In genomic region chr18:54130631-54131030, GRCh38 we compare ENCODE assay signal across 30 cellular contexts.
A peak's percentile ranks its signal among the peaks of the same experiment; 100 is the strongest.
DNase-seq lines count a peak whose midpoint lies in the region; ATAC-seq and TF ChIP-seq lines count a peak whose summit lies in the region.
"Had no signal": no experiment of that assay in that cellular context is flagged by ENCODE, and none has a peak within 500 bp of the region (broad histone marks: within the 10 kb centered on the region; RNA-seq: fewer than 3 reads in every experiment).

No MANE protein-coding gene starts in this region.

- H3K4me1 Mint-ChIP-seq in activated naive CD8-positive, alpha-beta T cell treated with anti-CD3 and anti-CD28 coated beads, Interleukin-2, amount 50 U/mL, for 24 hours: peaks cover 7% of the 10 kb centered on the region
- H3K4me1 Mint-ChIP-seq in activated naive CD8-positive, alpha-beta T cell treated with anti-CD3 and anti-CD28 coated beads for 36 hours: peaks cover 6% of the 10 kb centered on the region
- peaks cover 29% of the 10 kb centered on the region for H3K4me1 Mint-ChIP-seq in chondrocyte (ENCODE audit: low read depth)

- no peak for DNase-seq in activated naive CD8-positive, alpha-beta T cell treated with anti-CD3 and anti-CD28 coated beads, Interleukin-2, amount 50 U/mL, for 24 hours
- DNase-seq in activated naive CD8-positive, alpha-beta T cell treated with anti-CD3 and anti-CD28 coated beads for 36 hours: no peak
- DNase-seq in NCI-H146 (lab: John Stamatoyannopoulos, UW) (peak; percentile 32), chondrocyte (ENCODE audit: low spot score) (no peak), trophoblast cell (peak in 1 of 2 donors; percentile 42), SIG-M5 treated with dmso at 0.1 percent for 504 hours (lab: John Stamatoyannopoulos, UW; ENCODE audit: unreplicated experiment) (no peak), gastrocnemius medialis (no peak)
- DNase-seq: activated B cell treated with CpG ODN at 0.5 μM for 24 hours; activated gamma-delta T cell treated with Interleukin-2 at 50 U/mL for 16 hours; activated T-cell treated with anti-CD3 and anti-CD28 coated beads, Interleukin-2, amount 50 U/mL, for 24 hours; body of pancreas; CD4-positive, CD25-positive, alpha-beta regulatory T cell; DND-41; GOT3; hippocampal formation; MV-4-11; NCI-H1436; NCI-H2107; NCI-H748 treated with DMSO at 0.1 percent for 48 hours; nephron progenitor cell; pancreas; retina; stimulated activated CD4-positive, alpha-beta T cell treated with anti-CD3 and anti-CD28 coated beads, Interleukin-1b, Interleukin-23, amount 100 ng/mL, for 48 hours; testis; uterus had no signal

- H3K14ac ChIP-seq in trophoblast cell (ENCODE audit: low read length): no peak overlapping the region

- no peak overlapping the region for H4K8ac ChIP-seq in trophoblast cell (ENCODE audit: low read depth, low read length)

- no peak for TF ChIP-seq CTCF in chondrocyte (IDR thresholded peaks at IDR 0.05)
- no peak for TF ChIP-seq CTCF in gastrocnemius medialis (IDR thresholded peaks at IDR 0.05 in 4 of 5, conservative IDR thresholded peaks at IDR 0.05 in 1 of 5)

- H3K4me3 ChIP-seq in trophoblast cell (ENCODE audit: low read depth, low read length) (no peak overlapping the region), gastrocnemius medialis (no peak overlapping the region)
- H3K4me3 ChIP-seq: body of pancreas, lung, pancreas, SJSA1, testis, uterus had no signal

- no peaks in the 10 kb centered on the region for H3K36me3 Mint-ChIP-seq in activated naive CD8-positive, alpha-beta T cell treated with anti-CD3 and anti-CD28 coated beads, Interleukin-2, amount 50 U/mL, for 24 hours (ENCODE audit: low read depth)
- no peaks in the 10 kb centered on the region for H3K36me3 Mint-ChIP-seq in activated naive CD8-positive, alpha-beta T cell treated with anti-CD3 and anti-CD28 coated beads for 36 hours
- no peaks in the 10 kb centered on the region for H3K36me3 Mint-ChIP-seq in chondrocyte (ENCODE audit: low read depth)
- H3K36me3 Mint-ChIP-seq: CD4-positive, CD25-positive, alpha-beta regulatory T cell had no signal

- no peak overlapping the region for H2AFZ ChIP-seq in trophoblast cell (ENCODE audit: insufficient read depth, low read length, poor library complexity)

- H3K9me3 Mint-ChIP-seq in activated naive CD8-positive, alpha-beta T cell treated with anti-CD3 and anti-CD28 coated beads, Interleukin-2, amount 50 U/mL, for 24 hours: no peaks in the 10 kb centered on the region
- H3K9me3 Mint-ChIP-seq in activated naive CD8-positive, alpha-beta T cell treated with anti-CD3 and anti-CD28 coated beads for 36 hours: no peaks in the 10 kb centered on the region
- H3K9me3 Mint-ChIP-seq in chondrocyte (ENCODE audit: low read depth): no peaks in the 10 kb centered on the region
- H3K9me3 Mint-ChIP-seq: activated B cell treated with CpG ODN at 0.5 μM for 24 hours; activated T-cell treated with anti-CD3 and anti-CD28 coated beads, Interleukin-2, amount 50 U/mL, for 24 hours; CD4-positive, CD25-positive, alpha-beta regulatory T cell; nephron progenitor cell; stimulated activated naive CD8-positive, alpha-beta T cell treated with anti-CD3 and anti-CD28 coated beads, Interleukin-15, Interleukin-2, amounts not matched to agents 100 ng/mL and 50 ng/mL, for 24 hours had no signal

- intact Hi-C loops in gastrocnemius medialis (cut with DNase I; ENCODE audit: low total_unique reads): no loop called here

- no peak overlapping the region for H3K4me3 Mint-ChIP-seq in activated naive CD8-positive, alpha-beta T cell treated with anti-CD3 and anti-CD28 coated beads, Interleukin-2, amount 50 U/mL, for 24 hours
- no peak overlapping the region for H3K4me3 Mint-ChIP-seq in activated naive CD8-positive, alpha-beta T cell treated with anti-CD3 and anti-CD28 coated beads for 36 hours
- no peak overlapping the region for H3K4me3 Mint-ChIP-seq in chondrocyte (ENCODE audit: unreplicated experiment)
- H3K4me3 Mint-ChIP-seq: activated B cell treated with CpG ODN at 0.5 μM for 24 hours; activated T-cell treated with anti-CD3 and anti-CD28 coated beads, Interleukin-2, amount 50 U/mL, for 24 hours; CD4-positive, CD25-positive, alpha-beta regulatory T cell; nephron progenitor cell; stimulated activated naive CD8-positive, alpha-beta T cell treated with anti-CD3 and anti-CD28 coated beads, Interleukin-15, Interleukin-2, amounts not matched to agents 100 ng/mL and 50 ng/mL, for 24 hours had no signal

- H3K79me1 ChIP-seq in trophoblast cell (ENCODE audit: low read length): peaks cover 8% of the 10 kb centered on the region

- no peak overlapping the region for H2BK12ac ChIP-seq in trophoblast cell (ENCODE audit: low read length)

- peak overlapping the region; percentile 36 for H3K27ac Mint-ChIP-seq in activated naive CD8-positive, alpha-beta T cell treated with anti-CD3 and anti-CD28 coated beads, Interleukin-2, amount 50 U/mL, for 24 hours
- H3K27ac Mint-ChIP-seq in activated naive CD8-positive, alpha-beta T cell treated with anti-CD3 and anti-CD28 coated beads for 36 hours: no peak overlapping the region
- peak overlapping the region; percentile 6 for H3K27ac Mint-ChIP-seq in chondrocyte (ENCODE audit: unreplicated experiment)
- H3K27ac Mint-ChIP-seq: activated B cell treated with CpG ODN at 0.5 μM for 24 hours; activated T-cell treated with anti-CD3 and anti-CD28 coated beads, Interleukin-2, amount 50 U/mL, for 24 hours; nephron progenitor cell; stimulated activated naive CD8-positive, alpha-beta T cell treated with anti-CD3 and anti-CD28 coated beads, Interleukin-15, Interleukin-2, amounts not matched to agents 100 ng/mL and 50 ng/mL, for 24 hours had no signal

- no peak for ATAC-seq in activated naive CD8-positive, alpha-beta T cell treated with anti-CD3 and anti-CD28 coated beads, Interleukin-2, amount 50 U/mL, for 24 hours
- no peak for ATAC-seq in gastrocnemius medialis
- ATAC-seq in GM18861 (IDR thresholded peaks at IDR 0.05; ENCODE audit: unreplicated experiment): no peak
- ATAC-seq: body of pancreas, HepG2, pancreas had no signal

- no peak overlapping the region for H3K18ac ChIP-seq in trophoblast cell (ENCODE audit: low read length)

- H4K12ac ChIP-seq in trophoblast cell (ENCODE audit: low read depth, low read length): no peak overlapping the region

- no peak overlapping the region for H2BK120ac ChIP-seq in trophoblast cell (ENCODE audit: insufficient read depth, low read length, poor library complexity)

- in situ Hi-C loops in gastrocnemius medialis (cut with MboI; ENCODE audit: low sequenced_read_pairs in 4 of 4): no loop called here

- H2BK5ac ChIP-seq in trophoblast cell (ENCODE audit: low read depth, low read length, poor library complexity): no peak overlapping the region

- H3K9me3 ChIP-seq in trophoblast cell (ENCODE audit: insufficient read depth, low read depth, low read length) (no peaks in the 10 kb centered on the region), gastrocnemius medialis (no peaks in the 10 kb centered on the region)
- H3K9me3 ChIP-seq: body of pancreas, pancreas, SJSA1, testis, uterus had no signal

- no peaks in the 10 kb centered on the region for H3K79me2 ChIP-seq in trophoblast cell (ENCODE audit: control insufficient read depth, insufficient read depth, low read length, poor library complexity)

- H3K4me1 ChIP-seq in trophoblast cell (ENCODE audit: control insufficient read depth in 1 of 2, insufficient read depth in 2 of 2, low read length in 2 of 2): peaks cover 9 to 17% of the 10 kb centered on the region in 2 experiments
- no peaks in the 10 kb centered on the region for H3K4me1 ChIP-seq in gastrocnemius medialis
- H3K4me1 ChIP-seq: body of pancreas, pancreas, SJSA1, testis, uterus had no signal

- no peak overlapping the region for H4K91ac ChIP-seq in trophoblast cell (ENCODE audit: low read depth, low read length)

- no peak overlapping the region for H3K23ac ChIP-seq in trophoblast cell (ENCODE audit: low read length)

- H3K4me2 ChIP-seq in trophoblast cell (ENCODE audit: low read length): no peak overlapping the region

- no peaks in the 10 kb centered on the region for H3K27me3 Mint-ChIP-seq in activated naive CD8-positive, alpha-beta T cell treated with anti-CD3 and anti-CD28 coated beads, Interleukin-2, amount 50 U/mL, for 24 hours
- H3K27me3 Mint-ChIP-seq in activated naive CD8-positive, alpha-beta T cell treated with anti-CD3 and anti-CD28 coated beads for 36 hours: no peaks in the 10 kb centered on the region
- H3K27me3 Mint-ChIP-seq in chondrocyte (ENCODE audit: low read depth): no peaks in the 10 kb centered on the region
- H3K27me3 Mint-ChIP-seq: activated B cell treated with CpG ODN at 0.5 μM for 24 hours; activated T-cell treated with anti-CD3 and anti-CD28 coated beads, Interleukin-2, amount 50 U/mL, for 24 hours; CD4-positive, CD25-positive, alpha-beta regulatory T cell; stimulated activated naive CD8-positive, alpha-beta T cell treated with anti-CD3 and anti-CD28 coated beads, Interleukin-15, Interleukin-2, amounts not matched to agents 100 ng/mL and 50 ng/mL, for 24 hours had no signal

- no peaks in the 10 kb centered on the region for H3K27me3 ChIP-seq in trophoblast cell (ENCODE audit: insufficient read depth, low read length)
- H3K27me3 ChIP-seq in gastrocnemius medialis: no peaks in the 10 kb centered on the region
- H3K27me3 ChIP-seq: body of pancreas, pancreas, SJSA1, testis, uterus had no signal

- no peak overlapping the region for H3K4ac ChIP-seq in trophoblast cell (ENCODE audit: low read depth, low read length)

- no peak overlapping the region for H3K9ac ChIP-seq in trophoblast cell (ENCODE audit: low read length)

- no peaks in the 10 kb centered on the region for H3K36me3 ChIP-seq in trophoblast cell (ENCODE audit: control insufficient read depth in 1 of 2, insufficient read depth in 2 of 2, low read length in 2 of 2)
- H3K36me3 ChIP-seq in gastrocnemius medialis: no peaks in the 10 kb centered on the region
- H3K36me3 ChIP-seq: pancreas, SJSA1, uterus had no signal

- TF ChIP-seq POLR2A in gastrocnemius medialis (IDR thresholded peaks at IDR 0.05): no peak

- peak overlapping the region; percentile 24 for H3K27ac ChIP-seq in trophoblast cell (ENCODE audit: low read depth, low read length)
- no peak overlapping the region for H3K27ac ChIP-seq in gastrocnemius medialis
- H3K27ac ChIP-seq: body of pancreas, pancreas, SJSA1, testis, uterus had no signal

- no peak overlapping the region for H2AK5ac ChIP-seq in trophoblast cell (ENCODE audit: low read length)
